ENCODE assay signal across 8 cellular contexts in the genomic region with DNA sequence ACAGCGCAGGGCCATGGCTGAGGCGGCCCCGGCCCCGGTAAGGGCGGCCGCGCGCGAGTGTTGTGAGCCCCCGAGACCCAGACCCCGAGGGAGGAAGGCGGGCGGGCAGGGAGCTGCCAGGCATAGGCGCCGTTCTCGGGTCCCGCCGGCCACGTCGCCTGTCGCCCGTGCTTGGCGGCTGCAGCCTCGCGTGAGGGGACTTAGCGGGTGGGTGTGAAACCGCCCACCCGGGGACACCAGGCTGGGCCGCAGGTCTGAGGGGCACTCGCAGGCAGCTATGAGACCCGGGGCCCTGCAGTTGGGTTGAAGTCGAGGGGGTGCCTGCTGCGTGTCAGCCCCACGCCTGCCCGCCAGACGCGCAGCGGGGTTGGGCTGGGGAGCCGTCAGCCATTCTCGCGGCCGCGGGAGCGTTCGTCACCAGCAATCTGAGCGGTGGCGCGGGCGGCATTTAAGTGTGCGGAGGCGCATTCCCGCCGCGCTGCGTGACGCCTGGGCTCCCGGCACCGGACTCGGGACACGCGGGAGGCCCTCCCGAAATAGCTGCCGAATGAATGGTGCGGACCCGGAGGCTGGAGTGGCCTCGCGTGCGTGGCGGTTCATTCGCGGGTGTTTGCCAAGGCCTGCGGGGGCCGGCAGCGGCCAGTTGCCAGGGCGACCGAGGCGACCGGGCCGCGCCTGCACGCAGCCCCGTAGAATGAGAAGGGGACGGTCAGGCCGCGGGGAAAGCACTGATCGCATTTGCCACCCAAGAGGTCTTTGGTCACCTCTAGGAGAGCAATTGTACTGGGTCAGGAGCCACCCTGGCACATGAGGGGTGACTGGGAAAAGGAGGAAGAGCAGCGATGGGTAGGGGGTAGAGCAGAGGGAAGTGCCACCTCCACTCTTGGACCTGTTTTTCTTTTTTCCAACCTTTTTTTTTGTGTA. TPM values are rescaled to one million over a fixed set of nuclear protein-coding genes. Genes with fewer than 3 reads are reported as not detected.
DNase-seq lines count a peak whose midpoint lies in the region; ATAC-seq and TF ChIP-seq lines count a peak whose summit lies in the region.

No MANE protein-coding gene starts in this region.

- no TSS peak for BruUV-seq in OCI-LY7 (replicated peaks; lab: Mats Ljungman, UMichigan)

- no peaks in the 10 kb centered on the region for H4K20me1 ChIP-seq in OCI-LY7 (ENCODE audit: insufficient read depth, low read length)

- no peaks in the 10 kb centered on the region for H3K9me2 ChIP-seq in OCI-LY7 (ENCODE audit: insufficient read depth, low read length)

- H3K4me1 ChIP-seq in OCI-LY7 (ENCODE audit: insufficient read depth, low read length, poor library complexity, severe bottlenecking), result peaks cover 29% of the 10 kb centered on the region
- H3K4me1 ChIP-seq in subcutaneous abdominal adipose tissue (ENCODE audit: control insufficient read depth in 5 of 5, insufficient read depth in 5 of 5, low read length in 5 of 5), result peaks cover 2 to 24% (median 19%) of the 10 kb centered on the region in 5 donors

- peak overlapping the region; percentile 37; the same call in 1 of the 2 replicates for H2AFZ ChIP-seq in OCI-LY7 (ENCODE audit: low read length)

- intact Hi-C loops in OCI-LY7 (cut with micrococcal nuclease; ENCODE audit: unreplicated experiment), result loop anchor here (1.0 to 5.0 kb wide), 6 partner anchors 22 to 166 kb away; a partner anchor contains a TSS

- peak overlapping the region; percentile 82 for H3K27ac ChIP-seq in OCI-LY7 (ENCODE audit: low read depth, low read length, poor library complexity, severe bottlenecking)
- peak overlapping the region; percentile 84 for H3K27ac ChIP-seq in subcutaneous abdominal adipose tissue (ENCODE audit: low read depth, low read length)

- ATAC-seq in GM18873 (IDR thresholded peaks at IDR 0.05; ENCODE audit: low FRiP score, unreplicated experiment) (peak; percentile 26), HG03108 (IDR thresholded peaks at IDR 0.05; ENCODE audit: unreplicated experiment) (peak; percentile 11)
- ATAC-seq in natural killer cell treated with Interleukin-12 subunit alpha and Interleukin-12 subunit beta and Interleukin-15 and Interleukin-18, amount 100 ng/mL, for 72 hours, result peak; percentile 57 to 74

- H3K36me3 ChIP-seq in OCI-LY7 (ENCODE audit: insufficient read depth, low read length), result peaks cover 16% of the 10 kb centered on the region
- H3K36me3 ChIP-seq in subcutaneous abdominal adipose tissue (ENCODE audit: control insufficient read depth in 5 of 5, insufficient read depth in 5 of 5, low read length in 5 of 5), result no peaks in the 10 kb centered on the region

- no peaks in the 10 kb centered on the region for H3K27me3 Mint-ChIP-seq in natural killer cell treated with Interleukin-12 subunit alpha and Interleukin-12 subunit beta and Interleukin-15 and Interleukin-18, amount 100 ng/mL, for 72 hours

- no peaks in the 10 kb centered on the region for H3K9me3 Mint-ChIP-seq in natural killer cell treated with Interleukin-12 subunit alpha and Interleukin-12 subunit beta and Interleukin-15 and Interleukin-18, amount 100 ng/mL, for 72 hours

- TF ChIP-seq CTCF in AG09309 (IDR thresholded peaks at IDR 0.05; ENCODE audit: control insufficient read depth, insufficient read depth, low read depth, low read length, missing control alignments) (no peak), OCI-LY7 (conservative IDR thresholded peaks at IDR 0.05; ENCODE audit: low read length) (no peak), fibroblast of the aortic adventitia (IDR thresholded peaks at IDR 0.05; ENCODE audit: insufficient read depth, low read length) (no peak)

- DNase-seq in AG09309 (ENCODE audit: low read depth), result no peak
- peak; percentile 41 for DNase-seq in OCI-LY7 (ENCODE audit: low spot score)
- DNase-seq in activated effector memory CD4-positive, alpha-beta T cell treated with Interleukin-2 at 50 U/mL for 16 hours, result peak; percentile 55
- DNase-seq in fibroblast of the aortic adventitia (ENCODE audit: low read depth), result peak; percentile 38
- peak; percentile 74 for DNase-seq in natural killer cell treated with Interleukin-12 subunit alpha and Interleukin-12 subunit beta and Interleukin-15 and Interleukin-18, amount 100 ng/mL, for 72 hours (ENCODE audit: low spot score)

- peak overlapping the region; percentile 94 for H3K4me3 Mint-ChIP-seq in natural killer cell treated with Interleukin-12 subunit alpha and Interleukin-12 subunit beta and Interleukin-15 and Interleukin-18, amount 100 ng/mL, for 72 hours

- H3K4me3 ChIP-seq in AG09309 (ENCODE audit: control insufficient read depth, low read depth, low read length) (peak overlapping the region; percentile 78), OCI-LY7 (ENCODE audit: low read depth, low read length, poor library complexity, severe bottlenecking) (peak overlapping the region; percentile 93), fibroblast of the aortic adventitia (ENCODE audit: low read depth, low read length) (peak overlapping the region; percentile 80), subcutaneous abdominal adipose tissue (ENCODE audit: low read depth in 1 of 5, low read length in 5 of 5) (peak overlapping the region; percentile 80 to 95 (median 91))

- POLR2A ChIA-PET in OCI-LY7 (lab: Charles Lee), result interaction anchor here (0.6 to 2.4 kb wide), 5 partner anchors 13 to 51 kb away, joined by 3 to 15 read pairs (median 3); a partner anchor contains a TSS

- no peaks in the 10 kb centered on the region for H3K36me3 Mint-ChIP-seq in natural killer cell treated with Interleukin-12 subunit alpha and Interleukin-12 subunit beta and Interleukin-15 and Interleukin-18, amount 100 ng/mL, for 72 hours

- H3K79me2 ChIP-seq in OCI-LY7 (ENCODE audit: insufficient read depth, low read depth, low read length), result peaks cover 79% of the 10 kb centered on the region

- no peaks in the 10 kb centered on the region for H3K27me3 ChIP-seq in subcutaneous abdominal adipose tissue (ENCODE audit: control insufficient read depth in 5 of 5, insufficient read depth in 4 of 5, low read length in 5 of 5)

- CTCF ChIA-PET in OCI-LY7 (lab: Charles Lee; ENCODE audit: unreplicated experiment), result interaction anchor here (0.5 to 1.4 kb wide), 2 partner anchors 22 to 38 kb away, joined by 3 to 12 read pairs; a partner anchor contains a TSS

- H3K9me3 ChIP-seq in OCI-LY7 (ENCODE audit: low read length) (no peaks in the 10 kb centered on the region), subcutaneous abdominal adipose tissue (ENCODE audit: control insufficient read depth in 5 of 5, low read length in 5 of 5) (no peaks in the 10 kb centered on the region)

- H3K9ac ChIP-seq in subcutaneous abdominal adipose tissue (ENCODE audit: low read length in 5 of 5), result peak overlapping the region; percentile 80 to 91 (median 86)

- peak overlapping the region; percentile 83 to 88 for H3K27ac Mint-ChIP-seq in natural killer cell treated with Interleukin-12 subunit alpha and Interleukin-12 subunit beta and Interleukin-15 and Interleukin-18, amount 100 ng/mL, for 72 hours

- H3K4me1 Mint-ChIP-seq in natural killer cell treated with Interleukin-12 subunit alpha and Interleukin-12 subunit beta and Interleukin-15 and Interleukin-18, amount 100 ng/mL, for 72 hours (ENCODE audit: low read depth in 2 of 2), result peaks cover 18 to 33% of the 10 kb centered on the region in 2 donors

- peak overlapping the region; percentile 85 for H3K4me2 ChIP-seq in OCI-LY7 (ENCODE audit: low read length)

RNA-seq across cellular contexts. Expression of a gene that starts 0.7 kb away (rescaled TPM):
- total RNA-seq in OCI-LY7 (2014; rRNA removed; shearing (Covaris generic)), result 11.4 and 11.8 TPM in 2 replicates
- total RNA-seq in OCI-LY7 (2022) (14.2 and 15.5 TPM in 2 replicates), fibroblast of the aortic adventitia (ENCODE audit: low replicate concordance) (11.2 and 15.2 TPM in 2 replicates)
- total RNA-seq in natural killer cell treated with Interleukin-12 subunit alpha and Interleukin-12 subunit beta and Interleukin-15 and Interleukin-18, amount 100 ng/mL, for 72 hours, result 10 to 100 TPM; 17.9 to 20.0 TPM

RNA-seq across cellular contexts. Expression of a gene that starts 21.9 kb away (rescaled TPM):
- total RNA-seq in OCI-LY7 (2014; rRNA removed; shearing (Covaris generic)), result 0.28 and 1.4 TPM in 2 replicates
- total RNA-seq in OCI-LY7 (2022), result 1.1 and 1.6 TPM in 2 replicates
- 4.3 and 6.5 TPM in 2 replicates for total RNA-seq in fibroblast of the aortic adventitia (ENCODE audit: low replicate concordance)
- 1 to 10 TPM in 1 of 2 donors, under 1 TPM in 1; 0.39 to 1.4 TPM for total RNA-seq in natural killer cell treated with Interleukin-12 subunit alpha and Interleukin-12 subunit beta and Interleukin-15 and Interleukin-18, amount 100 ng/mL, for 72 hours

RNA-seq across cellular contexts. Expression of a gene that starts 47.4 kb away (rescaled TPM):
- 13.3 and 15.4 TPM in 2 replicates for total RNA-seq in OCI-LY7 (2014; rRNA removed; shearing (Covaris generic))
- total RNA-seq in OCI-LY7 (2022) (26.6 and 28.3 TPM in 2 replicates), fibroblast of the aortic adventitia (ENCODE audit: low replicate concordance) (15.5 and 31.9 TPM in 2 replicates)
- total RNA-seq in natural killer cell treated with Interleukin-12 subunit alpha and Interleukin-12 subunit beta and Interleukin-15 and Interleukin-18, amount 100 ng/mL, for 72 hours, result 10 to 100 TPM; 37.4 to 46.7 TPM

RNA-seq across cellular contexts. Expression of a gene that starts 57.5 kb away (rescaled TPM):
- total RNA-seq in OCI-LY7 (2014; rRNA removed; shearing (Covaris generic)), result 3.9 and 5.1 TPM in 2 replicates
- total RNA-seq in OCI-LY7 (2022), result 6.8 and 7.7 TPM in 2 replicates
- total RNA-seq in fibroblast of the aortic adventitia (ENCODE audit: low replicate concordance), result 4.1 and 5.2 TPM in 2 replicates
- 10 to 100 TPM in 1 of 2 donors, 1 to 10 TPM in 1; 7.8 to 10.8 TPM for total RNA-seq in natural killer cell treated with Interleukin-12 subunit alpha and Interleukin-12 subunit beta and Interleukin-15 and Interleukin-18, amount 100 ng/mL, for 72 hours

Comparison
In these comparisons a context has a peak if more than half of its experiments do, and no peak if none do; other contexts are left out.
1. ATAC-seq: peak in every context shown above with its lines; median percentile 66 in natural killer cell treated with Interleukin-12 subunit alpha and Interleukin-12 subunit beta and Interleukin-15 and Interleukin-18, amount 100 ng/mL, for 72 hours; 26 in GM18873; 11 in HG03108.